ENCODE assay signal across 8 cellular contexts in genomic region chr13:79631260-79631659, GRCh38.
A peak's percentile ranks its signal among the peaks of the same experiment; 100 is the strongest.
DNase-seq lines count a peak whose midpoint lies in the region; ATAC-seq lines count a peak whose summit lies in the region.

No MANE protein-coding gene starts in this region.

- H3K36me3 ChIP-seq in trophoblast cell (ENCODE audit: control insufficient read depth in 1 of 2, insufficient read depth in 2 of 2, low read length in 2 of 2): no peaks in the 10 kb centered on the region

- no peak overlapping the region for H2BK12ac ChIP-seq in trophoblast cell (ENCODE audit: low read length)

- H3K27me3 ChIP-seq in trophoblast cell (ENCODE audit: insufficient read depth, low read length): no peaks in the 10 kb centered on the region

- intact Hi-C loops in sciatic nerve (cut with DNase I): no loop called here

- H3K4me2 ChIP-seq in trophoblast cell (ENCODE audit: low read length): no peak overlapping the region

- H4K12ac ChIP-seq in trophoblast cell (ENCODE audit: low read depth, low read length): no peak overlapping the region

- H3K4ac ChIP-seq in trophoblast cell (ENCODE audit: low read depth, low read length): no peak overlapping the region

- no peak overlapping the region for H2BK120ac ChIP-seq in trophoblast cell (ENCODE audit: insufficient read depth, low read length, poor library complexity)

- no peak overlapping the region for H3K4me3 ChIP-seq in trophoblast cell (ENCODE audit: low read depth, low read length)

- H4K8ac ChIP-seq in trophoblast cell (ENCODE audit: low read depth, low read length): no peak overlapping the region

- H2BK5ac ChIP-seq in trophoblast cell (ENCODE audit: low read depth, low read length, poor library complexity): no peak overlapping the region

- no peak overlapping the region for H3K9ac ChIP-seq in trophoblast cell (ENCODE audit: low read length)

- no peak overlapping the region for H2AK5ac ChIP-seq in trophoblast cell (ENCODE audit: low read length)

- H4K91ac ChIP-seq in trophoblast cell (ENCODE audit: low read depth, low read length): no peak overlapping the region

- no peak overlapping the region for H3K23ac ChIP-seq in trophoblast cell (ENCODE audit: low read length)

- H3K9me3 ChIP-seq in trophoblast cell (ENCODE audit: insufficient read depth, low read depth, low read length): no peaks in the 10 kb centered on the region

- ATAC-seq in sciatic nerve: no peak

- H2AFZ ChIP-seq in trophoblast cell (ENCODE audit: insufficient read depth, low read length, poor library complexity): no peak overlapping the region

- no peak overlapping the region for H3K14ac ChIP-seq in trophoblast cell (ENCODE audit: low read length)

- no peaks in the 10 kb centered on the region for H3K79me2 ChIP-seq in trophoblast cell (ENCODE audit: control insufficient read depth, insufficient read depth, low read length, poor library complexity)

- H3K27ac ChIP-seq in epithelial cell of prostate: peak overlapping the region; percentile 52
- no peak overlapping the region for H3K27ac ChIP-seq in trophoblast cell (ENCODE audit: low read depth, low read length)

- H3K79me1 ChIP-seq in trophoblast cell (ENCODE audit: low read length): peaks cover 2% of the 10 kb centered on the region

- no peak overlapping the region for H3K18ac ChIP-seq in trophoblast cell (ENCODE audit: low read length)

- H3K4me1 ChIP-seq in trophoblast cell (ENCODE audit: control insufficient read depth in 1 of 2, insufficient read depth in 2 of 2, low read length in 2 of 2): no peaks in the 10 kb centered on the region

- WGBS in trophoblast cell (ENCODE audit: extremely low coverage, insufficient coverage, insufficient read length): no CpG with 5 or more reads among the region's 1 CpG

- DNase-seq in GM03348 (ENCODE audit: low spot score): peak; percentile 39
- DNase-seq in NCI-H524 treated with DMSO at 0.1 percent for 48 hours (lab: John Stamatoyannopoulos, UW): peak; percentile 88
- peak; percentile 93 for DNase-seq in epithelial cell of prostate (ENCODE audit: low read depth, low spot score)
- DNase-seq in trophoblast cell: peak; percentile 40 to 60
- no peak for DNase-seq in DMS79 treated with DMSO at 0.1 percent for 48 hours (lab: John Stamatoyannopoulos, UW)
- no peak for DNase-seq in SKM-1 treated with dmso at 0.1 percent for 144 hours (lab: John Stamatoyannopoulos, UW; ENCODE audit: unreplicated experiment)
- DNase-seq in NCI-H345 treated with DMSO at 0.1 percent for 48 hours (lab: John Stamatoyannopoulos, UW; ENCODE audit: unreplicated experiment): no peak
- DNase-seq in sciatic nerve (ENCODE audit: low spot score): no peak

Comparison
In these comparisons a context has a peak if more than half of its experiments do, and no peak if none do; other contexts are left out.
1. DNase-seq: peak in GM03348 (single experiment), NCI-H524 treated with DMSO at 0.1 percent for 48 hours (single experiment), epithelial cell of prostate (single experiment) and trophoblast cell (2 of 2); none in DMS79 treated with DMSO at 0.1 percent for 48 hours (single experiment), SKM-1 treated with dmso at 0.1 percent for 144 hours (single experiment), NCI-H345 treated with DMSO at 0.1 percent for 48 hours (single experiment) and sciatic nerve (single experiment).